Comparison of ENCODE assay signal across 8 cellular contexts in the genomic region with DNA sequence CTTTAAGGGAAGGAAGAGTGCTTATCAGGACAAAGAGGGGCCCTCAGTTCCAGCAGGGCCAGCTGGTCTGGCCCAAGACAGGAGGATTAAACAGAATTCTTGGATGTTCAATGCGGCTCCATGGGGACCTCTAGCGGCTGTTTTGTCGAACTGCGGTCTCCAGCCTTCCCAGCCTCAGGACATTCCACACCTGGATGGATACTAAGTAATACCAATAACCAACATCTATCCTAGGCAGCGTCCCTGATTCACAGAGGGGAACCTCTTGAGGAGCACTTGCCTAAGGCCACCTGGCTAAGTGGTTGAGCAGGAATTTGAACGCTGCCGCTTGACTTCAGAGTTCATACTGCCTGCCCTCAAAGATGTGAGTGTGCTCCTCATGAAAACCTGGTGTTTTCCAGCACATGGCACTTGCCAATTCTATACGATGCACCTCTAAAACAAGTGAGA. TPM values are rescaled to one million over a fixed set of nuclear protein-coding genes. Genes with fewer than 3 reads are reported as not detected.
DNase-seq lines count a peak whose midpoint lies in the region; ATAC-seq and TF ChIP-seq lines count a peak whose summit lies in the region.

No MANE protein-coding gene starts in this region.

- H3K4me3 ChIP-seq in GM12864 (ENCODE audit: low read depth, low read length), result no peak overlapping the region

- POLR2A ChIA-PET in activated CD4-positive, alpha-beta memory T cell treated with anti-CD3 and anti-CD28 coated beads, Interleukin-2, amount 10 ng/mL, durations not matched to agents 7 days and 5 days (lab: Charles Lee), result interaction anchor here (0.9 to 2.9 kb wide), 4 partner anchors 16 to 86 kb away, joined by 3 to 21 read pairs (median 7); partner anchors contain the start of gene CD247

- ATAC-seq in HG03442 (IDR thresholded peaks at IDR 0.05; ENCODE audit: unreplicated experiment) (peak; percentile 61), memory B cell (ENCODE audit: low read depth) (peak; percentile 69), GM21390 (IDR thresholded peaks at IDR 0.05; ENCODE audit: unreplicated experiment) (no peak)
- ATAC-seq in effector memory CD8-positive, alpha-beta T cell (replicated peaks), result peak; percentile 80
- peak; percentile 72 for ATAC-seq in stimulated activated effector memory CD8-positive, alpha-beta T cell treated with anti-CD3 and anti-CD28 coated beads, Interleukin-12 subunit alpha, Interleukin-12 subunit beta, amount 100 ng/mL, for 72 hours

- H3K4me3 Mint-ChIP-seq in activated CD4-positive, alpha-beta memory T cell treated with anti-CD3 and anti-CD28 coated beads, Interleukin-2, amount 10 ng/mL, durations not matched to agents 7 days and 5 days, result no peak overlapping the region
- H3K4me3 Mint-ChIP-seq in effector memory CD8-positive, alpha-beta T cell, result no peak overlapping the region
- no peak overlapping the region for H3K4me3 Mint-ChIP-seq in memory B cell
- no peak overlapping the region for H3K4me3 Mint-ChIP-seq in stimulated activated effector memory CD8-positive, alpha-beta T cell treated with anti-CD3 and anti-CD28 coated beads, Interleukin-12 subunit alpha, Interleukin-12 subunit beta, amount 100 ng/mL, for 72 hours

- H3K27me3 Mint-ChIP-seq in activated CD4-positive, alpha-beta memory T cell treated with anti-CD3 and anti-CD28 coated beads, Interleukin-2, amount 10 ng/mL, durations not matched to agents 7 days and 5 days, result no peaks in the 10 kb centered on the region
- H3K27me3 Mint-ChIP-seq in effector memory CD8-positive, alpha-beta T cell, result no peaks in the 10 kb centered on the region
- no peaks in the 10 kb centered on the region for H3K27me3 Mint-ChIP-seq in memory B cell

- no peak for DNase-seq in GM12864 (ENCODE audit: low read depth)
- DNase-seq in NCI-H774 (lab: John Stamatoyannopoulos, UW), result peak; percentile 51
- DNase-seq in activated CD4-positive, alpha-beta memory T cell treated with anti-CD3 and anti-CD28 coated beads, Interleukin-2, amount 10 ng/mL, durations not matched to agents 7 days and 5 days, result peak; percentile 68
- DNase-seq in effector memory CD8-positive, alpha-beta T cell, result peak; percentile 54 to 67 (median 58)
- DNase-seq in memory B cell (ENCODE audit: low spot score in 2 of 2), result peak; percentile 58 to 63
- DNase-seq in stimulated activated effector memory CD8-positive, alpha-beta T cell treated with anti-CD3 and anti-CD28 coated beads, Interleukin-12 subunit alpha, Interleukin-12 subunit beta, amount 100 ng/mL, for 72 hours (ENCODE audit: low spot score in 2 of 2), result peak; percentile 45 to 82

- H3K27ac Mint-ChIP-seq in activated CD4-positive, alpha-beta memory T cell treated with anti-CD3 and anti-CD28 coated beads, Interleukin-2, amount 10 ng/mL, durations not matched to agents 7 days and 5 days, result no peak overlapping the region
- H3K27ac Mint-ChIP-seq in effector memory CD8-positive, alpha-beta T cell, result no peak overlapping the region
- H3K27ac Mint-ChIP-seq in memory B cell, result no peak overlapping the region
- no peak overlapping the region for H3K27ac Mint-ChIP-seq in stimulated activated effector memory CD8-positive, alpha-beta T cell treated with anti-CD3 and anti-CD28 coated beads, Interleukin-12 subunit alpha, Interleukin-12 subunit beta, amount 100 ng/mL, for 72 hours

- no peaks in the 10 kb centered on the region for H3K9me3 Mint-ChIP-seq in activated CD4-positive, alpha-beta memory T cell treated with anti-CD3 and anti-CD28 coated beads, Interleukin-2, amount 10 ng/mL, durations not matched to agents 7 days and 5 days
- H3K9me3 Mint-ChIP-seq in effector memory CD8-positive, alpha-beta T cell, result no peaks in the 10 kb centered on the region
- H3K9me3 Mint-ChIP-seq in memory B cell, result no peaks in the 10 kb centered on the region
- H3K9me3 Mint-ChIP-seq in stimulated activated effector memory CD8-positive, alpha-beta T cell treated with anti-CD3 and anti-CD28 coated beads, Interleukin-12 subunit alpha, Interleukin-12 subunit beta, amount 100 ng/mL, for 72 hours, result no peaks in the 10 kb centered on the region

- TF ChIP-seq CTCF in GM12864 (IDR thresholded peaks at IDR 0.05; ENCODE audit: low read depth, low read length, missing control alignments), result peak; percentile 98

- H3K4me1 Mint-ChIP-seq in activated CD4-positive, alpha-beta memory T cell treated with anti-CD3 and anti-CD28 coated beads, Interleukin-2, amount 10 ng/mL, durations not matched to agents 7 days and 5 days, result peaks cover 7% of the 10 kb centered on the region
- no peaks in the 10 kb centered on the region for H3K4me1 Mint-ChIP-seq in effector memory CD8-positive, alpha-beta T cell (ENCODE audit: low read depth in 2 of 2)
- peaks cover under 1% of the 10 kb centered on the region for H3K4me1 Mint-ChIP-seq in memory B cell
- H3K4me1 Mint-ChIP-seq in stimulated activated effector memory CD8-positive, alpha-beta T cell treated with anti-CD3 and anti-CD28 coated beads, Interleukin-12 subunit alpha, Interleukin-12 subunit beta, amount 100 ng/mL, for 72 hours, result peaks cover 5% of the 10 kb centered on the region

- no peaks in the 10 kb centered on the region for H3K36me3 Mint-ChIP-seq in activated CD4-positive, alpha-beta memory T cell treated with anti-CD3 and anti-CD28 coated beads, Interleukin-2, amount 10 ng/mL, durations not matched to agents 7 days and 5 days (ENCODE audit: low read depth)
- H3K36me3 Mint-ChIP-seq in effector memory CD8-positive, alpha-beta T cell (ENCODE audit: insufficient read depth), result no peaks in the 10 kb centered on the region
- peaks cover 2% of the 10 kb centered on the region for H3K36me3 Mint-ChIP-seq in memory B cell
- H3K36me3 Mint-ChIP-seq in stimulated activated effector memory CD8-positive, alpha-beta T cell treated with anti-CD3 and anti-CD28 coated beads, Interleukin-12 subunit alpha, Interleukin-12 subunit beta, amount 100 ng/mL, for 72 hours, result no peaks in the 10 kb centered on the region

- CTCF ChIA-PET in activated CD4-positive, alpha-beta memory T cell treated with anti-CD3 and anti-CD28 coated beads, Interleukin-2, amount 10 ng/mL, durations not matched to agents 7 days and 5 days (lab: Charles Lee), result interaction anchor here (0.8 to 6.2 kb wide), 48 partner anchors 7 to 658 kb away, joined by 3 to 84 read pairs (median 5); partner anchors contain the start of genes CD247, CREG1, POU2F1 and TADA1

RNA-seq across cellular contexts. Expression of gene CD247, which starts 15.5 kb away (rescaled TPM):
- total RNA-seq in activated CD4-positive, alpha-beta memory T cell treated with anti-CD3 and anti-CD28 coated beads, Interleukin-2, amount 10 ng/mL, durations not matched to agents 7 days and 5 days, result 100 to 1,000 TPM; 239 to 242 TPM

RNA-seq across cellular contexts. Expression of gene CREG1, which starts 19.7 kb away (rescaled TPM):
- total RNA-seq in activated CD4-positive, alpha-beta memory T cell treated with anti-CD3 and anti-CD28 coated beads, Interleukin-2, amount 10 ng/mL, durations not matched to agents 7 days and 5 days, result 10 to 100 TPM; 19.5 TPM
